Comparison of ENCODE assay signal across 19 cellular contexts in genomic region chr16:21179126-21179982, GRCh38. TPM values are rescaled to one million over a fixed set of nuclear protein-coding genes. Genes with fewer than 3 reads are reported as not detected.
DNase-seq lines count a peak whose midpoint lies in the region; ATAC-seq and TF ChIP-seq lines count a peak whose summit lies in the region.
"Had no signal": no experiment of that assay in that cellular context is flagged by ENCODE, and none has a peak within 500 bp of the region (broad histone marks: within the 10 kb centered on the region; RNA-seq: fewer than 3 reads in every experiment).

No MANE protein-coding gene starts in this region.

- H3K4me1 ChIP-seq in Panc1 (ENCODE audit: control insufficient read depth, insufficient read depth, low read length) (no peaks in the 10 kb centered on the region), right cardiac atrium (ENCODE audit: control insufficient read depth, insufficient read depth, low read length) (no peaks in the 10 kb centered on the region), tibial artery (peaks cover 0 to 30% (median 5%) of the 10 kb centered on the region in 4 donors)

- 60% methylated on average over 13 of the region's 13 CpGs for WGBS in right cardiac atrium

- intact Hi-C loops in Panc1 (cut with micrococcal nuclease; ENCODE audit: unreplicated experiment), result no loop called here
- intact Hi-C loops in right cardiac atrium (cut with DNase I), result no loop called here
- intact Hi-C loops in tibial artery (cut with DNase I; ENCODE audit: low total_unique reads), result no loop called here

- TF ChIP-seq CTCF in Panc1 (IDR thresholded peaks at IDR 0.05), result no peak
- TF ChIP-seq CTCF in fibroblast of villous mesenchyme (IDR thresholded peaks at IDR 0.05; ENCODE audit: insufficient read depth, low read depth, low read length), result no peak
- no peak for TF ChIP-seq CTCF in tibial artery (IDR thresholded peaks at IDR 0.05)

- BruUV-seq in Panc1 (replicated peaks; lab: Mats Ljungman, UMichigan), result TSS peak; percentile 58

- DNase-seq in Panc1 (ENCODE audit: low read depth, low spot score), result no peak
- peak; percentile 12 for DNase-seq in fibroblast of villous mesenchyme (ENCODE audit: low read depth)
- peak; percentile 23 to 90 (median 80) for DNase-seq in right cardiac atrium
- peak; percentile 54 to 82 for DNase-seq in tibial artery
- DNase-seq in HuH-7 (ENCODE audit: low spot score), result no peak
- DNase-seq in activated CD4-positive, alpha-beta T cell treated with anti-CD3 and anti-CD28 coated beads for 1 hour, result no peak
- DNase-seq: DMS79, NCI-H1105, NCI-H2081, NCI-H2171 treated with DMSO at 0.1 percent for 48 hours, NCI-H446 treated with DMSO at 0.1 percent for 48 hours, NCI-H69, SHP77, SK-N-SH had no signal

- no peak for ATAC-seq in Panc1
- peak; percentile 58 to 96 for ATAC-seq in right cardiac atrium
- no peak for ATAC-seq in HG03521 (IDR thresholded peaks at IDR 0.05; ENCODE audit: unreplicated experiment)

- in situ Hi-C loops in Panc1 (cut with HindIII; ENCODE audit: low pct_unique_long_range_greater_than_20kb, low sequenced_read_pairs), result loop anchor here (25.0 kb wide), 1 partner anchor 108 kb away; the partner anchor contains the start of gene CRYM

- H3K27me3 ChIP-seq in Panc1 (ENCODE audit: control insufficient read depth, insufficient read depth, low read length) (no peaks in the 10 kb centered on the region), right cardiac atrium (ENCODE audit: control insufficient read depth, insufficient read depth) (no peaks in the 10 kb centered on the region), tibial artery (no peaks in the 10 kb centered on the region)

- H3K36me3 ChIP-seq in Panc1 (ENCODE audit: control insufficient read depth, insufficient read depth, low read length) (no peaks in the 10 kb centered on the region), tibial artery (peaks cover 33 to 73% (median 52%) of the 10 kb centered on the region in 3 donors)

- H3K27ac ChIP-seq in Panc1 (ENCODE audit: low read length) (no peak overlapping the region), right cardiac atrium (ENCODE audit: low read length) (peak overlapping the region; percentile 46), tibial artery (peak overlapping the region; percentile 58 to 67)
- H3K27ac ChIP-seq: C4-2B, HL-60 had no signal

- H3K9me3 ChIP-seq in Panc1 (ENCODE audit: control insufficient read depth, insufficient read depth, low read depth, low read length), result no peaks in the 10 kb centered on the region
- no peaks in the 10 kb centered on the region for H3K9me3 ChIP-seq in right cardiac atrium (ENCODE audit: control insufficient read depth, low read length)
- H3K9me3 ChIP-seq in tibial artery, result no peaks in the 10 kb centered on the region
- H3K9me3 ChIP-seq: SK-N-SH had no signal

- CTCF ChIA-PET in Panc1 (lab: Charles Lee), result no interaction called here

- POLR2A ChIA-PET in Panc1 (lab: Charles Lee), result interaction anchor here (0.6 kb wide), 1 partner anchor 11 kb away, joined by 5 read pairs; no protein-coding TSS in a partner anchor

- no peak overlapping the region for H3K4me3 ChIP-seq in Panc1 (ENCODE audit: low read depth in 2 of 2, low read length in 2 of 2)
- H3K4me3 ChIP-seq in fibroblast of villous mesenchyme (ENCODE audit: low read depth, low read length), result no peak overlapping the region
- H3K4me3 ChIP-seq in right cardiac atrium (ENCODE audit: low read length), result no peak overlapping the region
- no peak overlapping the region for H3K4me3 ChIP-seq in tibial artery

RNA-seq across cellular contexts. Expression of gene LDAF1, which starts 20.9 kb away (rescaled TPM):
- total RNA-seq in Panc1 (2021; ENCODE audit: unreplicated experiment), result 15.2 TPM
- 14.6 TPM for polyA plus RNA-seq in Panc1 (2012; ENCODE audit: insufficient read length)
- 41.9 and 47.9 TPM in 2 replicates for total RNA-seq in fibroblast of villous mesenchyme
- 100 to 1,000 TPM in 1 of 4 donors, 10 to 100 TPM in 3; 71.8 to 116 (median 79.7) TPM for total RNA-seq in right cardiac atrium
- polyA plus RNA-seq in right cardiac atrium, result 40.5 TPM

RNA-seq across cellular contexts. Expression of gene DNAH3, which starts 28.7 kb away (rescaled TPM):
- total RNA-seq in Panc1 (2021; ENCODE audit: unreplicated experiment), result 0.62 TPM
- polyA plus RNA-seq in Panc1 (2012; ENCODE audit: insufficient read length), result 0.68 TPM
- total RNA-seq in fibroblast of villous mesenchyme, result under 0.01 TPM in 2 replicates
- under 1 TPM; 0.12 to 0.68 (median 0.32) TPM for total RNA-seq in right cardiac atrium
- 0.09 TPM for polyA plus RNA-seq in right cardiac atrium
- polyA plus RNA-seq: SK-N-SH had no signal

RNA-seq across cellular contexts. Expression of gene ZP2, which starts 32.0 kb away (rescaled TPM):
- total RNA-seq in Panc1 (2021; ENCODE audit: unreplicated experiment), result not detected
- polyA plus RNA-seq in Panc1 (2012; ENCODE audit: insufficient read length), result not detected
- total RNA-seq in fibroblast of villous mesenchyme, result not detected in 2 replicates
- not detected for total RNA-seq in right cardiac atrium
- polyA plus RNA-seq in right cardiac atrium, result not detected
- total RNA-seq: HT1080, LHCN-M2 had no signal
- polyA plus RNA-seq: SK-N-SH had no signal

RNA-seq across cellular contexts. Expression of gene ANKS4B, which starts 54.1 kb away (rescaled TPM):
- total RNA-seq in Panc1 (2021; ENCODE audit: unreplicated experiment) (not detected), fibroblast of villous mesenchyme (not detected in 2 replicates), right cardiac atrium (not detected)
- polyA plus RNA-seq in Panc1 (2012; ENCODE audit: insufficient read length), result not detected
- not detected for polyA plus RNA-seq in right cardiac atrium
- total RNA-seq: HT1080, LHCN-M2 had no signal
- polyA plus RNA-seq: SK-N-SH had no signal

Comparison
In these comparisons a context has a peak if more than half of its experiments do, and no peak if none do; other contexts are left out.
1. ATAC-seq: peak in right cardiac atrium (2 of 2); none in Panc1 (single experiment) and HG03521 (single experiment).
2. DNase-seq: peak in fibroblast of villous mesenchyme (single experiment), right cardiac atrium (3 of 3) and tibial artery (2 of 2); none in Panc1 (single experiment), HuH-7 (single experiment) and activated CD4-positive, alpha-beta T cell treated with anti-CD3 and anti-CD28 coated beads for 1 hour (single experiment).